Comparison of ENCODE assay signal across 1 cellular context in genomic region chr3:126052196-126053058, GRCh38.
TF ChIP-seq lines count a peak whose summit lies in the region.

No MANE protein-coding gene starts in this region.

TF ChIP-seq in IMR-90, 13 proteins besides CTCF, POLR2A, EP300 and RAD21 (continued from another document):
- TF ChIP-seq, protein P1, sequence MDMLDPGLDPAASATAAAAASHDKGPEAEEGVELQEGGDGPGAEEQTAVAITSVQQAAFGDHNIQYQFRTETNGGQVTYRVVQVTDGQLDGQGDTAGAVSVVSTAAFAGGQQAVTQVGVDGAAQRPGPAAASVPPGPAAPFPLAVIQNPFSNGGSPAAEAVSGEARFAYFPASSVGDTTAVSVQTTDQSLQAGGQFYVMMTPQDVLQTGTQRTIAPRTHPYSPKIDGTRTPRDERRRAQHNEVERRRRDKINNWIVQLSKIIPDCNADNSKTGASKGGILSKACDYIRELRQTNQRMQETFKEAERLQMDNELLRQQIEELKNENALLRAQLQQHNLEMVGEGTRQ (IDR thresholded peaks at IDR 0.05; ENCODE audit: low read depth, low read length): no peak
- TF ChIP-seq SMC3 (IDR thresholded peaks at IDR 0.05; ENCODE audit: low read depth, low read length) (no peak), ELK1 (IDR thresholded peaks at IDR 0.05; ENCODE audit: borderline replicate concordance, low read depth, low read length) (no peak), FOS (IDR thresholded peaks at IDR 0.05; ENCODE audit: low read depth, low read length) (no peak)
